Comparison of ENCODE assay signal across 22 cellular contexts in genomic region chr1:177310326-177310725, GRCh38.
DNase-seq lines count a peak whose midpoint lies in the region; TF ChIP-seq lines count a peak whose summit lies in the region.
"Had no signal": no experiment of that assay in that cellular context is flagged by ENCODE, and none has a peak within 500 bp of the region (broad histone marks: within the 10 kb centered on the region; RNA-seq: fewer than 3 reads in every experiment).

No MANE protein-coding gene starts in this region.

- H3K27ac ChIP-seq in angular gyrus (ENCODE audit: low read depth, low read length) (peak overlapping the region; percentile 94), colonic mucosa (no peak overlapping the region)
- H3K27ac ChIP-seq: BLaER1 treated with 17β-estradiol and CSF1 and Interleukin-3, amounts not matched to agents 10 nM and 100 nM; breast epithelium; gastroesophageal sphincter; pancreas; sigmoid colon had no signal

- no peak for TF ChIP-seq CTCF in colonic mucosa (IDR thresholded peaks at IDR 0.05)

- intact Hi-C loops in colonic mucosa (cut with DNase I), result no loop called here

- no peaks in the 10 kb centered on the region for H3K4me1 ChIP-seq in colonic mucosa
- H3K4me1 ChIP-seq: breast epithelium, gastroesophageal sphincter, pancreas, sigmoid colon had no signal

- DNase-seq in COLO829 (ENCODE audit: low spot score) (peak; percentile 87), foreskin melanocyte (peak; percentile 77), occipital lobe (lab: John Stamatoyannopoulos, UW) (peak; percentile 55), NCI-H2029 (lab: John Stamatoyannopoulos, UW) (no peak), SKM-1 treated with dmso at 0.1 percent for 144 hours (lab: John Stamatoyannopoulos, UW; ENCODE audit: unreplicated experiment) (no peak), colonic mucosa (no peak), DMS 273 (lab: John Stamatoyannopoulos, UW; ENCODE audit: unreplicated experiment) (no peak)
- DNase-seq: activated CD4-positive, alpha-beta T cell treated with anti-CD3 and anti-CD28 coated beads, Interleukin-2, amount 50 U/mL, for 4 hours; activated CD8-positive, alpha-beta memory T cell treated with anti-CD3 and anti-CD28 coated beads, Interleukin-2, amount 50 U/mL, for 48 hours; activated effector memory CD4-positive, alpha-beta T cell treated with anti-CD3 and anti-CD28 coated beads, Interleukin-2, amount 50 U/mL, for 16 hours; dermis blood vessel endothelial cell; DMS 273 treated with DMSO at 0.1 percent for 48 hours; naive B cell; NCI-H1694 treated with DMSO at 0.1 percent for 48 hours; NCI-H748 treated with DMSO at 0.1 percent for 48 hours; pancreas; sigmoid colon; T-helper 9 cell had no signal

- no peaks in the 10 kb centered on the region for H3K27me3 ChIP-seq in colonic mucosa
- H3K27me3 ChIP-seq: BLaER1 treated with 17β-estradiol and CSF1 and Interleukin-3, amounts not matched to agents 10 nM and 100 nM; breast epithelium; pancreas had no signal

- no peak overlapping the region for H3K9ac ChIP-seq in colonic mucosa (ENCODE audit: low read depth in 2 of 2, low read length in 2 of 2)
- H3K9ac ChIP-seq: BLaER1 treated with 17β-estradiol and CSF1 and Interleukin-3, amounts not matched to agents 10 nM and 100 nM had no signal

- H3K36me3 ChIP-seq in colonic mucosa, result no peaks in the 10 kb centered on the region
- H3K36me3 ChIP-seq: BLaER1 treated with 17β-estradiol and CSF1 and Interleukin-3, amounts not matched to agents 10 nM and 100 nM; breast epithelium; gastroesophageal sphincter; pancreas; sigmoid colon had no signal

- no peak overlapping the region for H3K4me3 ChIP-seq in colonic mucosa
- H3K4me3 ChIP-seq: BLaER1 treated with 17β-estradiol and CSF1 and Interleukin-3, amounts not matched to agents 10 nM and 100 nM; breast epithelium; gastroesophageal sphincter; pancreas; sigmoid colon had no signal

- no peaks in the 10 kb centered on the region for H3K9me3 ChIP-seq in colonic mucosa
- H3K9me3 ChIP-seq: BLaER1 treated with 17β-estradiol and CSF1 and Interleukin-3, amounts not matched to agents 10 nM and 100 nM; breast epithelium; gastroesophageal sphincter; pancreas had no signal

Comparison
In these comparisons a context has a peak if more than half of its experiments do, and no peak if none do; other contexts are left out.
1. DNase-seq: peak in COLO829 (single experiment), foreskin melanocyte (single experiment) and occipital lobe (single experiment); none in NCI-H2029 (single experiment), SKM-1 treated with dmso at 0.1 percent for 144 hours (single experiment), colonic mucosa (single experiment) and DMS 273 (single experiment).